1 cellular context compared by ENCODE assay signal in genomic region chr5:40833712-40834229, GRCh38.
TF ChIP-seq lines count a peak whose summit lies in the region.

No MANE protein-coding gene starts in this region.

TF ChIP-seq in WTC11, 78 proteins besides CTCF, POLR2A, EP300 and RAD21 (continued from another document):
- TF ChIP-seq ZNF281 (CRISPR knock-in tag; IDR thresholded peaks at IDR 0.05) (no peak), SMAD4 (CRISPR knock-in tag; IDR thresholded peaks at IDR 0.05) (no peak)
